ENCODE assay signal across 1 cellular context in the genomic region with DNA sequence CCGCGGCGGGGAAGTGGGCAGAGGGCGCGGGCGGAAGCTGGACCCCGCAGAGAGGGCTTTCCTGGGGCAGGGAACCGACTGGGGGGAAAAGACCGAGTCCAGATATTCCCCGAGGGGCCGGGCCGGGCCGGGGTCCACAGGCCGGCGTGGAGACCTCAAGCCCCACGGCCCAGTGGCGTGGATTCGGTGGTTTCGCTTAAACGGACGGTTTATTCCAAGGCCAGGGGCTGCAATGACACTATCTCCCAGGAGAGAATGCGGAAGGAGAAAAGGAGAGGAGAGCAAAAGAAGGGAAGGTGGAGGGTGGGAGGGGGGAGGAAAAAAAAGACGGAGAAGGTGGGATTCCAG.
TF ChIP-seq lines count a peak whose summit lies in the region.

No MANE protein-coding gene starts in this region.

TF ChIP-seq in neural cell, 6 proteins besides CTCF, POLR2A, EP300 and RAD21 (continued from another document):
- TF ChIP-seq REST (IDR thresholded peaks at IDR 0.05; ENCODE audit: borderline replicate concordance), result no peak
- TF ChIP-seq POLR2AphosphoS5 (IDR thresholded peaks at IDR 0.05), result no peak
- TF ChIP-seq EZH2 (IDR thresholded peaks at IDR 0.05; ENCODE audit: borderline replicate concordance, insufficient read depth, low read length, poor library complexity, severe bottlenecking), result no peak
